ENCODE assay signal across 8 cellular contexts in genomic region chr4:113547487-113548042, GRCh38.
A peak's percentile ranks its signal among the peaks of the same experiment; 100 is the strongest.
DNase-seq lines count a peak whose midpoint lies in the region; ATAC-seq lines count a peak whose summit lies in the region.

No MANE protein-coding gene starts in this region.

- intact Hi-C loops in left colon (cut with DNase I, micrococcal nuclease) = loop anchor here in 1 of 2 donors (5.0 kb wide), 1 partner anchor 215 kb away; the partner anchor contains the start of gene CAMK2D

- peak; percentile 97 for ATAC-seq in GM19328 (IDR thresholded peaks at IDR 0.05; ENCODE audit: unreplicated experiment)
- peak; percentile 100 for ATAC-seq in HG03439 (IDR thresholded peaks at IDR 0.05; ENCODE audit: unreplicated experiment)
- ATAC-seq in left colon = peak; percentile 91

- DNase-seq in C1 segment of cervical spinal cord (lab: John Stamatoyannopoulos, UW) (peak in 13 of 14 donors; percentile 1 to 81 (median 52)), NCI-H524 (lab: John Stamatoyannopoulos, UW) (peak; percentile 56 to 76), cerebellum (ENCODE audit: low spot score) (peak; percentile 48), left colon (peak; percentile 92 to 95)
- DNase-seq in activated CD4-positive, CD25-positive, alpha-beta regulatory T cell treated with anti-CD3 and anti-CD28 coated beads, Interleukin-2, amount 50 U/mL, for 72 hours = peak; percentile 82
- DNase-seq in stimulated activated CD4-positive, alpha-beta T cell treated with anti-CD3 and anti-CD28 coated beads, Interleukin-2, amount 100 ng/mL, for 4 hours (ENCODE audit: low read depth) = peak; percentile 91

Comparison
In these comparisons a context has a peak if more than half of its experiments do, and no peak if none do; other contexts are left out.
1. Peak in every context shown above with its lines: DNase-seq and ATAC-seq.